In the genomic region with DNA sequence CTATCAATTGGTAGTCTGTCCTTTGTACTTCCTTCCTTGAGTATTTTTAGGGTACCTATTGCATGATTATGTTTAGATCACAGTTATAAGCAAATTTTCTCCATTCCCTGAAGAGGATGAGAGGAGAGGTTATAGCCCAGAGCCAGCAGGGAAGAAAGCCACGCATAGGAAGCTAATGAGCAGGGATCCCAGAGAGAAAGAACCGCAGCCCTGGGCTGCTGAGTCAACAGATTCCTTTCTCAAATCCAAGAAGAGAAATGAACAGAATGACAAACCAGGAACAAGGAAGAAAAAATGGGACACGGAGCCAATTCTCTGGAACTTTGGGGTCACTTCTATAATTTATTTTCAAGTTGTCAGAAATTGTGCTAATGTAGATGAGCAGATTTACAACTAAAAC, we compare ENCODE assay signal across 12 cellular contexts.
A peak's percentile ranks its signal among the peaks of the same experiment; 100 is the strongest.
DNase-seq lines count a peak whose midpoint lies in the region; ATAC-seq and TF ChIP-seq lines count a peak whose summit lies in the region.
"Had no signal": no experiment of that assay in that cellular context is flagged by ENCODE, and none has a peak within 500 bp of the region (broad histone marks: within the 10 kb centered on the region; RNA-seq: fewer than 3 reads in every experiment).

No MANE protein-coding gene starts in this region.

- peak overlapping the region; percentile 50; the same call in 1 of the 2 replicates for H2AFZ ChIP-seq in OCI-LY7 (ENCODE audit: low read length)

- ATAC-seq in naive thymus-derived CD4-positive, alpha-beta T cell, result no peak

- BruUV-seq in A673 (replicated peaks; lab: Mats Ljungman, UMichigan), result no TSS peak
- BruUV-seq in OCI-LY7 (replicated peaks; lab: Mats Ljungman, UMichigan), result no TSS peak

- H3K4me2 ChIP-seq in OCI-LY7 (ENCODE audit: low read length), result no peak overlapping the region

- H3K9me3 Mint-ChIP-seq in nephron progenitor cell, result no peaks in the 10 kb centered on the region
- H3K9me3 Mint-ChIP-seq in naive thymus-derived CD4-positive, alpha-beta T cell, result no peaks in the 10 kb centered on the region
- H3K9me3 Mint-ChIP-seq: activated T-helper 1 cell treated with anti-CD3 and anti-CD28 coated beads, Interleukin-12 subunit alpha, Interleukin-12 subunit beta, Interleukin-2, Interleukin-4 antibody, amounts not matched to agents 30 ng/mL and 10 ng/mL and 1 ng/mL, durations not matched to agents 14 hours and 24 hours and 36 hours had no signal

- no peak overlapping the region for H3K4me3 Mint-ChIP-seq in nephron progenitor cell
- H3K4me3 Mint-ChIP-seq in naive thymus-derived CD4-positive, alpha-beta T cell, result no peak overlapping the region
- H3K4me3 Mint-ChIP-seq: activated T-helper 1 cell treated with anti-CD3 and anti-CD28 coated beads, Interleukin-12 subunit alpha, Interleukin-12 subunit beta, Interleukin-2, Interleukin-4 antibody, amounts not matched to agents 30 ng/mL and 10 ng/mL and 1 ng/mL, durations not matched to agents 14 hours and 24 hours and 36 hours had no signal

- no peaks in the 10 kb centered on the region for H3K9me3 ChIP-seq in A673 (ENCODE audit: low read depth, low read length, poor library complexity, severe bottlenecking)
- no peaks in the 10 kb centered on the region for H3K9me3 ChIP-seq in OCI-LY7 (ENCODE audit: low read length)
- H3K9me3 ChIP-seq in naive thymus-derived CD4-positive, alpha-beta T cell (ENCODE audit: control insufficient read depth in 2 of 3, low read length in 3 of 3), result no peaks in the 10 kb centered on the region
- no peaks in the 10 kb centered on the region for H3K9me3 ChIP-seq in sigmoid colon
- H3K9me3 ChIP-seq: gastrocnemius medialis, neutrophil, tibial nerve had no signal

- no peak for TF ChIP-seq CTCF in A673 (conservative IDR thresholded peaks at IDR 0.05; ENCODE audit: low read depth, low read length)
- TF ChIP-seq CTCF in OCI-LY7 (conservative IDR thresholded peaks at IDR 0.05; ENCODE audit: low read length), result no peak
- TF ChIP-seq CTCF in nephron progenitor cell (IDR thresholded peaks at IDR 0.05), result no peak
- no peak for TF ChIP-seq CTCF in sigmoid colon (IDR thresholded peaks at IDR 0.05)

- H3K27ac ChIP-seq in A673 (ENCODE audit: low read depth, low read length, poor library complexity, severe bottlenecking), result no peak overlapping the region
- no peak overlapping the region for H3K27ac ChIP-seq in OCI-LY7 (ENCODE audit: low read depth, low read length, poor library complexity, severe bottlenecking)
- H3K27ac ChIP-seq in naive thymus-derived CD4-positive, alpha-beta T cell (ENCODE audit: low read depth, low read length), result no peak overlapping the region
- no peak overlapping the region for H3K27ac ChIP-seq in sigmoid colon
- H3K27ac ChIP-seq: gastrocnemius medialis, neutrophil, tibial nerve had no signal

- H3K4me1 ChIP-seq in A673 (ENCODE audit: insufficient read depth, low read length, poor library complexity, severe bottlenecking), result peaks cover 6% of the 10 kb centered on the region
- H3K4me1 ChIP-seq in OCI-LY7 (ENCODE audit: insufficient read depth, low read length, poor library complexity, severe bottlenecking), result peaks cover 8% of the 10 kb centered on the region
- no peaks in the 10 kb centered on the region for H3K4me1 ChIP-seq in naive thymus-derived CD4-positive, alpha-beta T cell (ENCODE audit: control insufficient read depth in 2 of 2, insufficient read depth in 2 of 2, low read length in 2 of 2)
- no peaks in the 10 kb centered on the region for H3K4me1 ChIP-seq in sigmoid colon
- H3K4me1 ChIP-seq: gastrocnemius medialis had no signal

- POLR2A ChIA-PET in A673 (lab: Charles Lee; ENCODE audit: low non-redundant PET) (no interaction called here), OCI-LY7 (lab: Charles Lee) (interaction anchor here (0.7 to 1.2 kb wide), 4 partner anchors 18 to 582 kb away, joined by 3 to 4 read pairs (median 3); no protein-coding TSS in a partner anchor)
- POLR2A ChIA-PET in naive thymus-derived CD4-positive, alpha-beta T cell (lab: Charles Lee), result no interaction called here

- no peak for TF ChIP-seq POLR2A in sigmoid colon (IDR thresholded peaks at IDR 0.05)

- peaks cover 4% of the 10 kb centered on the region for H3K27me3 Mint-ChIP-seq in nephron progenitor cell (ENCODE audit: low read depth, poor library complexity)
- no peaks in the 10 kb centered on the region for H3K27me3 Mint-ChIP-seq in naive thymus-derived CD4-positive, alpha-beta T cell

- peak overlapping the region; percentile 62 for H3K27ac Mint-ChIP-seq in nephron progenitor cell
- H3K27ac Mint-ChIP-seq in naive thymus-derived CD4-positive, alpha-beta T cell, result peak overlapping the region in 2 of 9 donors; percentile 12 to 13
- H3K27ac Mint-ChIP-seq: activated T-helper 1 cell treated with anti-CD3 and anti-CD28 coated beads, Interleukin-12 subunit alpha, Interleukin-12 subunit beta, Interleukin-2, Interleukin-4 antibody, amounts not matched to agents 30 ng/mL and 10 ng/mL and 1 ng/mL, durations not matched to agents 14 hours and 24 hours and 36 hours had no signal

- peak; percentile 8 for DNase-seq in A673 (ENCODE audit: low spot score)
- DNase-seq in OCI-LY7 (ENCODE audit: low spot score), result no peak
- peak; percentile 62 for DNase-seq in fibroblast of peridontal ligament (ENCODE audit: extremely low read depth)
- no peak for DNase-seq in nephron progenitor cell
- DNase-seq in T-helper 2 cell, result no peak
- DNase-seq in NCI-H1930 (lab: John Stamatoyannopoulos, UW), result no peak
- DNase-seq in naive thymus-derived CD4-positive, alpha-beta T cell, result no peak
- no peak for DNase-seq in sigmoid colon

- intact Hi-C loops in A673 (cut with micrococcal nuclease; ENCODE audit: unreplicated experiment) (no loop called here), OCI-LY7 (cut with micrococcal nuclease; ENCODE audit: unreplicated experiment) (loop anchor here (5.0 to 10.0 kb wide), 2 partner anchors 61 to 394 kb away; no protein-coding TSS in a partner anchor), sigmoid colon (cut with DNase I) (no loop called here)
- intact Hi-C loops in naive thymus-derived CD4-positive, alpha-beta T cell (cut with micrococcal nuclease), result loop anchor here (2.0 to 5.0 kb wide), 6 partner anchors 281 to 1098 kb away; no protein-coding TSS in a partner anchor

- no peaks in the 10 kb centered on the region for H4K20me1 ChIP-seq in OCI-LY7 (ENCODE audit: insufficient read depth, low read length)

- TF ChIP-seq EP300 in sigmoid colon (IDR thresholded peaks at IDR 0.05), result no peak

- no peaks in the 10 kb centered on the region for H3K9me2 ChIP-seq in OCI-LY7 (ENCODE audit: insufficient read depth, low read length)

- H3K4me3 ChIP-seq in A673 (ENCODE audit: low read depth, low read length, poor library complexity, severe bottlenecking) (no peak overlapping the region), OCI-LY7 (ENCODE audit: low read depth, low read length, poor library complexity, severe bottlenecking) (no peak overlapping the region), sigmoid colon (no peak overlapping the region)
- no peak overlapping the region for H3K4me3 ChIP-seq in naive thymus-derived CD4-positive, alpha-beta T cell (ENCODE audit: low read length)
- H3K4me3 ChIP-seq: gastrocnemius medialis, tibial nerve had no signal

- WGBS in sigmoid colon, 2 donors, result 72 to 78% methylated on average over 3 of the region's 3 CpGs

- no peaks in the 10 kb centered on the region for H3K36me3 ChIP-seq in A673 (ENCODE audit: insufficient read depth, low read length, poor library complexity, severe bottlenecking)
- H3K36me3 ChIP-seq in OCI-LY7 (ENCODE audit: insufficient read depth, low read length), result no peaks in the 10 kb centered on the region
- peaks cover 0 to 3% (median 0%) of the 10 kb centered on the region in 3 experiments for H3K36me3 ChIP-seq in naive thymus-derived CD4-positive, alpha-beta T cell (ENCODE audit: control insufficient read depth in 2 of 3, insufficient read depth in 3 of 3, low read length in 3 of 3)
- H3K36me3 ChIP-seq in sigmoid colon, result peaks cover 0 to 3% (median 0%) of the 10 kb centered on the region in 4 donors

- peaks cover 30% of the 10 kb centered on the region for H3K36me3 Mint-ChIP-seq in nephron progenitor cell (ENCODE audit: low read depth)
- H3K36me3 Mint-ChIP-seq in naive thymus-derived CD4-positive, alpha-beta T cell, result peaks cover 0 to 25% (median 17%) of the 10 kb centered on the region in 5 donors

- H3K27me3 ChIP-seq in A673 (replicated peaks; ENCODE audit: insufficient read depth, low read depth, low read length, poor library complexity), result no peaks in the 10 kb centered on the region
- H3K27me3 ChIP-seq in naive thymus-derived CD4-positive, alpha-beta T cell (ENCODE audit: control insufficient read depth in 2 of 2, insufficient read depth in 2 of 2, low read length in 2 of 2), result no peaks in the 10 kb centered on the region
- H3K27me3 ChIP-seq in sigmoid colon, result no peaks in the 10 kb centered on the region
- H3K27me3 ChIP-seq: gastrocnemius medialis, neutrophil, tibial nerve had no signal

- CTCF ChIA-PET in A673 (lab: Charles Lee), result interaction anchor here (0.6 to 1.3 kb wide), 10 partner anchors 9 to 1125 kb away, joined by 3 to 29 read pairs (median 4); no protein-coding TSS in a partner anchor
- CTCF ChIA-PET in OCI-LY7 (lab: Charles Lee; ENCODE audit: unreplicated experiment), result interaction anchor here (0.8 kb wide), 1 partner anchor 200 kb away, joined by 3 read pairs; no protein-coding TSS in a partner anchor
- CTCF ChIA-PET in naive thymus-derived CD4-positive, alpha-beta T cell (lab: Charles Lee), result interaction anchor here (1.0 to 2.0 kb wide), 4 partner anchors 15 to 1124 kb away, joined by 3 to 6 read pairs (median 4); no protein-coding TSS in a partner anchor

- H3K4me1 Mint-ChIP-seq in nephron progenitor cell, result peaks cover 9% of the 10 kb centered on the region
- H3K4me1 Mint-ChIP-seq in naive thymus-derived CD4-positive, alpha-beta T cell, result peaks cover 0 to 11% (median 0%) of the 10 kb centered on the region in 7 donors

- no peaks in the 10 kb centered on the region for H3K79me2 ChIP-seq in OCI-LY7 (ENCODE audit: insufficient read depth, low read depth, low read length)

Comparison
In these comparisons a context has a peak if more than half of its experiments do, and no peak if none do; other contexts are left out.
1. DNase-seq: peak in A673 (single experiment) and fibroblast of peridontal ligament (single experiment); none in OCI-LY7 (single experiment), nephron progenitor cell (single experiment), T-helper 2 cell (0 of 5), NCI-H1930 (0 of 2), naive thymus-derived CD4-positive, alpha-beta T cell (0 of 9) and sigmoid colon (single experiment).
2. intact Hi-C loops: an anchor here in OCI-LY7 (5.0 to 10.0 kb wide) and naive thymus-derived CD4-positive, alpha-beta T cell (2.0 to 5.0 kb wide); none called in A673 and sigmoid colon.